In genomic region chr6:99013145-99013544, GRCh38 we compare ENCODE assay signal across 14 cellular contexts.
DNase-seq lines count a peak whose midpoint lies in the region; ATAC-seq and TF ChIP-seq lines count a peak whose summit lies in the region.
"Had no signal": no experiment of that assay in that cellular context is flagged by ENCODE, and none has a peak within 500 bp of the region (broad histone marks: within the 10 kb centered on the region; RNA-seq: fewer than 3 reads in every experiment).

No MANE protein-coding gene starts in this region.

- H2AFZ ChIP-seq in fibroblast of lung (ENCODE audit: low read length): no peak overlapping the region

- intact Hi-C loops in left cardiac atrium (cut with DNase I): no loop called here

- no peak overlapping the region for H3K4me2 ChIP-seq in fibroblast of lung (ENCODE audit: extremely low read depth, insufficient read depth, low read length)

- ATAC-seq in SK-N-SH treated with all-trans-retinoic acid at 6 μM for 48 hours: peak; percentile 96
- no peak for ATAC-seq in left cardiac atrium
- ATAC-seq: activated CD4-positive, alpha-beta T cell treated with anti-CD3 and anti-CD28 coated beads for 36 hours had no signal

- no peaks in the 10 kb centered on the region for H3K79me2 ChIP-seq in fibroblast of lung (ENCODE audit: control insufficient read depth, insufficient read depth, low read length)

- peaks cover 14% of the 10 kb centered on the region for H3K4me1 ChIP-seq in fibroblast of lung (ENCODE audit: control insufficient read depth, extremely low read depth, insufficient read depth, low read length)

- no peaks in the 10 kb centered on the region for H3K9me3 ChIP-seq in fibroblast of lung (ENCODE audit: control insufficient read depth, insufficient read depth, low read depth, low read length)

- H3K4me3 ChIP-seq in fibroblast of lung (replicated peaks in 1 of 4; ENCODE audit: control extremely low read depth in 1 of 4, insufficient read depth in 1 of 4, low read depth in 3 of 4, low read length in 4 of 4): no peak overlapping the region

- H3K36me3 ChIP-seq in fibroblast of lung (ENCODE audit: control insufficient read depth, insufficient read depth, low read length): no peaks in the 10 kb centered on the region

- peak overlapping the region; percentile 39 for H3K27ac ChIP-seq in fibroblast of lung (ENCODE audit: insufficient read depth, low read length)
- H3K27ac ChIP-seq: 22Rv1 had no signal

- no peaks in the 10 kb centered on the region for H4K20me1 ChIP-seq in fibroblast of lung (ENCODE audit: control insufficient read depth, extremely low read depth, insufficient read depth, low read length)

- no peak for TF ChIP-seq CTCF in fibroblast of lung (conservative IDR thresholded peaks at IDR 0.05 in 1 of 2, IDR thresholded peaks at IDR 0.05 in 1 of 2; ENCODE audit: low read depth in 1 of 2, low read length in 2 of 2)

- DNase-seq in DMS53 (lab: John Stamatoyannopoulos, UW): peak; percentile 24
- DNase-seq in DMS53 treated with DMSO at 0.1 percent for 48 hours (lab: John Stamatoyannopoulos, UW; ENCODE audit: unreplicated experiment): no peak
- DNase-seq in fibroblast of lung (ENCODE audit: low read depth in 2 of 2): peak; percentile 81 to 99
- DNase-seq in stromal cell of bone marrow (ENCODE audit: low read depth): peak; percentile 82
- DNase-seq in stimulated activated CD4-positive, alpha-beta T cell treated with anti-CD3 and anti-CD28 coated beads, Interleukin-2, amount 100 ng/mL, for 24 hours: no peak
- DNase-seq in left cardiac atrium: no peak
- DNase-seq in activated T-cell treated with anti-CD3 and anti-CD28 coated beads, Interleukin-2, amount 50 U/mL, for 48 hours: no peak
- DNase-seq: activated CD4-positive, alpha-beta T cell treated with anti-CD3 and anti-CD28 coated beads for 36 hours; activated naive CD4-positive, alpha-beta T cell; effector CD4-positive, alpha-beta T cell; NCI-H1694 treated with DMSO at 0.1 percent for 48 hours; stimulated activated CD4-positive, alpha-beta T cell treated with anti-CD3 and anti-CD28 coated beads, Interleukin-4, amount 100 ng/mL, for 24 hours had no signal

- H3K27me3 ChIP-seq in fibroblast of lung (ENCODE audit: control insufficient read depth, insufficient read depth, low read length): no peaks in the 10 kb centered on the region

- no peak overlapping the region for H3K9ac ChIP-seq in fibroblast of lung (ENCODE audit: insufficient read depth, low read length)

TF ChIP-seq in SK-N-SH treated with all-trans-retinoic acid at 6 μM for 48 hours, 23 proteins besides CTCF, POLR2A, EP300 and RAD21:
- TF ChIP-seq ARNTL (CRISPR knock-in tag; IDR thresholded peaks at IDR 0.05; ENCODE audit: borderline replicate concordance, low read depth) (no peak), RARB (CRISPR knock-in tag; IDR thresholded peaks at IDR 0.05) (no peak), ZFP3 (CRISPR knock-in tag; IDR thresholded peaks at IDR 0.05) (0 out of 2 replicates have a peak, but pooled peaks have one; percentile 22), ISL1 (CRISPR knock-in tag; IDR thresholded peaks at IDR 0.05) (peak; percentile 31; the same call in 1 of the 2 replicates)

Comparison
In these comparisons a context has a peak if more than half of its experiments do, and no peak if none do; other contexts are left out.
1. DNase-seq: peak in DMS53 (single experiment), fibroblast of lung (2 of 2) and stromal cell of bone marrow (single experiment); none in DMS53 treated with DMSO at 0.1 percent for 48 hours (single experiment), stimulated activated CD4-positive, alpha-beta T cell treated with anti-CD3 and anti-CD28 coated beads, Interleukin-2, amount 100 ng/mL, for 24 hours (0 of 2), left cardiac atrium (single experiment) and activated T-cell treated with anti-CD3 and anti-CD28 coated beads, Interleukin-2, amount 50 U/mL, for 48 hours (0 of 2).